In the genomic region with DNA sequence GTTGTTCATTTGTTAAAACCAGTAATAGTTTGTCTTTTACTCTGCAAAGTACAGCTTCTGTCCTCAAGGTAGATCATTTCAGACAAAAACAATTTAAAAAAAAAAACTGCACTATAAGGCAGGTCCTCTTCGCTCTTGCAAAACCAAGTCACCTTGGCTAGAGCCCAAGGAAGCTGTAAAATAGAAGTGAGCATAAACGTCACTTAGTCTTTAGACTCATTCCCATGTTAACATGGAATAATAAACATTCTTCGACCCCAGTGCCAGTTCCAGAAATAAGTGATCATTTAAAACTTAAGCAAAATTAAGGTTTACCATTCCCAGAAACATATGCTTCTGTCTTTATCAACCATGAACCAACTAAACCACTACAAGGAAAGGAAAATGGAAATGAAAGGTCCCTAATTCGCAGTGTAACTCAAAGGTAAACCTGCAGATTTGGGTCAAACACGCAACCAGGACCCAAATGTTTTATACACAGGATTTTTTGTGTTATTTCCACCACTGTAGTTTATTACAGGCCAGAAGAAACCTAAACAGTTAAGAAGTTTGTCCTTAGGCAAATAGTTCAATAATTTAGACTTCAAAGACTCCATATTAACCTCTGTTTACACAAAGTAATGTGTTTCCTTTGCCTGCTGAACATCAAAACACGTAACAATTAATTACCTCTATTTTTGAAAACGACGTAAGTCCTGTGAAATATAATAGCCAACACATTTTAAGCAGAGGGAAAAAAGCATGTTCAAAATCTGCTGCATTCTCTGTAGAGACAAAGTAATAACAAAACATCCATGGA, we compare ENCODE assay signal across 15 cellular contexts. TPM values are rescaled to one million over a fixed set of nuclear protein-coding genes. Genes with fewer than 3 reads are reported as not detected.
DNase-seq lines count a peak whose midpoint lies in the region; ATAC-seq, FAIRE-seq and TF ChIP-seq lines count a peak whose summit lies in the region.
"Had no signal": no experiment of that assay in that cellular context is flagged by ENCODE, and none has a peak within 500 bp of the region (broad histone marks: within the 10 kb centered on the region; RNA-seq: fewer than 3 reads in every experiment).

No MANE protein-coding gene starts in this region.

- H3K27ac ChIP-seq in PC-9 (no peak overlapping the region), caudate nucleus (ENCODE audit: low read depth, low read length) (peak overlapping the region; percentile 36), left lung (peak overlapping the region; percentile 42 to 64), small intestine (ENCODE audit: low read depth in 1 of 2, low read length in 1 of 2) (peak overlapping the region in 1 of 2 donors; percentile 73)
- H3K27ac ChIP-seq: cardiac muscle cell had no signal

- no peak for FAIRE-seq in small intestine (lab: Jason Lieb, UNC)
- FAIRE-seq in frontal cortex (lab: Jason Lieb, UNC) = no peak

- peak overlapping the region; percentile 14; the same call in 1 of the 2 replicates for H3K4me2 ChIP-seq in PC-9

- DNase-seq in PC-9 = no peak
- no peak for DNase-seq in caudate nucleus (lab: John Stamatoyannopoulos, UW)
- DNase-seq in left lung = no peak
- peak; percentile 69 for DNase-seq in small intestine
- DNase-seq in activated T-cell treated with anti-CD3 and anti-CD28 coated beads, Interleukin-2, amount 50 U/mL, for 24 hours = no peak
- no peak for DNase-seq in NCI-H1930 (lab: John Stamatoyannopoulos, UW)
- no peak for DNase-seq in frontal cortex (ENCODE audit: low spot score in 2 of 2)
- no peak for DNase-seq in NCI-H2227 treated with DMSO at 0.1 percent for 48 hours (lab: John Stamatoyannopoulos, UW)
- DNase-seq: activated CD4-positive, alpha-beta T cell treated with anti-CD3 and anti-CD28 coated beads for 4 hours; activated gamma-delta T cell; NCI-H1092 treated with DMSO at 0.1 percent for 48 hours; NCI-H774; posterior cingulate gyrus had no signal

- H3F3A ChIP-seq in PC-9 (ENCODE audit: insufficient read depth, low read depth) = no peaks in the 10 kb centered on the region; the same call in 1 of the 2 replicates

- no peaks in the 10 kb centered on the region for H3K36me3 Mint-ChIP-seq in activated T-cell treated with anti-CD3 and anti-CD28 coated beads, Interleukin-2, amount 50 U/mL, for 24 hours (ENCODE audit: low read depth)

- H3K9me3 ChIP-seq in PC-9 (ENCODE audit: insufficient read depth, low read depth) = no peaks in the 10 kb centered on the region
- H3K9me3 ChIP-seq in left lung = no peaks in the 10 kb centered on the region
- H3K9me3 ChIP-seq in small intestine (ENCODE audit: control insufficient read depth, low read depth) = no peaks in the 10 kb centered on the region

- H3K79me2 ChIP-seq in PC-9 (ENCODE audit: low read depth) = no peaks in the 10 kb centered on the region

- no peaks in the 10 kb centered on the region for H3K27me3 Mint-ChIP-seq in activated T-cell treated with anti-CD3 and anti-CD28 coated beads, Interleukin-2, amount 50 U/mL, for 24 hours

- TF ChIP-seq CTCF in PC-9 (conservative IDR thresholded peaks at IDR 0.05) = no peak
- TF ChIP-seq CTCF in left lung (IDR thresholded peaks at IDR 0.05) = no peak

- H3K9me3 Mint-ChIP-seq in activated T-cell treated with anti-CD3 and anti-CD28 coated beads, Interleukin-2, amount 50 U/mL, for 24 hours = no peaks in the 10 kb centered on the region

- BruUV-seq in PC-9 (replicated peaks; lab: Mats Ljungman, UMichigan) = no TSS peak

- H2AFZ ChIP-seq in PC-9 = no peak overlapping the region

- H3K4me1 ChIP-seq in PC-9 (replicated peaks; ENCODE audit: insufficient read depth) = peaks cover 21% of the 10 kb centered on the region
- H3K4me1 ChIP-seq in left lung = peaks cover 26 to 30% of the 10 kb centered on the region in 2 donors
- peaks cover 11 to 25% of the 10 kb centered on the region in 2 donors for H3K4me1 ChIP-seq in small intestine (ENCODE audit: control insufficient read depth in 2 of 2, insufficient read depth in 1 of 2, low read depth in 1 of 2, low read length in 1 of 2)

- CTCF ChIA-PET in PC-9 (lab: Charles Lee) = interaction anchor here (0.6 kb wide), 1 partner anchor 1804 kb away, joined by 3 read pairs; no protein-coding TSS in a partner anchor

- no peak overlapping the region for H3K4me3 Mint-ChIP-seq in activated T-cell treated with anti-CD3 and anti-CD28 coated beads, Interleukin-2, amount 50 U/mL, for 24 hours

- H3K27ac Mint-ChIP-seq in activated T-cell treated with anti-CD3 and anti-CD28 coated beads, Interleukin-2, amount 50 U/mL, for 24 hours = no peak overlapping the region

- POLR2A ChIA-PET in PC-9 (lab: Charles Lee; ENCODE audit: unreplicated experiment) = no interaction called here

- no peaks in the 10 kb centered on the region for H3K9me2 ChIP-seq in PC-9 (ENCODE audit: insufficient read depth)

- 21 to 50% (median 40%) methylated on average over 8 of the region's 8 CpGs for WGBS in small intestine, 3 donors

- intact Hi-C loops in PC-9 (cut with micrococcal nuclease; ENCODE audit: unreplicated experiment) (no loop called here), left lung (cut with DNase I) (no loop called here)

- H4K20me1 ChIP-seq in PC-9 (ENCODE audit: insufficient read depth) = no peaks in the 10 kb centered on the region

- H3K27me3 ChIP-seq in PC-9 (ENCODE audit: insufficient read depth, low read depth) (no peaks in the 10 kb centered on the region), left lung (no peaks in the 10 kb centered on the region), small intestine (ENCODE audit: control insufficient read depth in 2 of 2, insufficient read depth in 2 of 2, low read length in 2 of 2) (no peaks in the 10 kb centered on the region)
- H3K27me3 ChIP-seq: cardiac muscle cell had no signal

- H3K4me1 Mint-ChIP-seq in activated T-cell treated with anti-CD3 and anti-CD28 coated beads, Interleukin-2, amount 50 U/mL, for 24 hours (ENCODE audit: low read depth) = peaks cover 31% of the 10 kb centered on the region

- H3K36me3 ChIP-seq in PC-9 (ENCODE audit: low read depth) (no peaks in the 10 kb centered on the region), left lung (no peaks in the 10 kb centered on the region), small intestine (ENCODE audit: control insufficient read depth in 2 of 2, insufficient read depth in 2 of 2, low read length in 2 of 2) (no peaks in the 10 kb centered on the region)
- H3K36me3 ChIP-seq: cardiac muscle cell had no signal

- H3K4me3 ChIP-seq in PC-9 = no peak overlapping the region
- no peak overlapping the region for H3K4me3 ChIP-seq in left lung
- no peak overlapping the region for H3K4me3 ChIP-seq in small intestine (ENCODE audit: low read depth in 1 of 2, low read length in 2 of 2)
- H3K4me3 ChIP-seq: cardiac muscle cell had no signal

- no peak for ATAC-seq in left lung
- ATAC-seq: esophagus mucosa had no signal

RNA-seq across cellular contexts. Expression of a gene that starts 54.6 kb away (rescaled TPM):
- total RNA-seq in PC-9 (2021) (1.6 and 2.5 TPM in 2 replicates), left lung (10 to 100 TPM; 21.7 to 41.1 TPM), frontal cortex (4.9 TPM)
- 10 to 100 TPM in 1 of 3 donors, 1 to 10 TPM in 1, under 1 TPM in 1; 0.45 to 20.0 (median 1.1) TPM for polyA plus RNA-seq in small intestine
